19 cellular contexts compared by ENCODE assay signal in the genomic region with DNA sequence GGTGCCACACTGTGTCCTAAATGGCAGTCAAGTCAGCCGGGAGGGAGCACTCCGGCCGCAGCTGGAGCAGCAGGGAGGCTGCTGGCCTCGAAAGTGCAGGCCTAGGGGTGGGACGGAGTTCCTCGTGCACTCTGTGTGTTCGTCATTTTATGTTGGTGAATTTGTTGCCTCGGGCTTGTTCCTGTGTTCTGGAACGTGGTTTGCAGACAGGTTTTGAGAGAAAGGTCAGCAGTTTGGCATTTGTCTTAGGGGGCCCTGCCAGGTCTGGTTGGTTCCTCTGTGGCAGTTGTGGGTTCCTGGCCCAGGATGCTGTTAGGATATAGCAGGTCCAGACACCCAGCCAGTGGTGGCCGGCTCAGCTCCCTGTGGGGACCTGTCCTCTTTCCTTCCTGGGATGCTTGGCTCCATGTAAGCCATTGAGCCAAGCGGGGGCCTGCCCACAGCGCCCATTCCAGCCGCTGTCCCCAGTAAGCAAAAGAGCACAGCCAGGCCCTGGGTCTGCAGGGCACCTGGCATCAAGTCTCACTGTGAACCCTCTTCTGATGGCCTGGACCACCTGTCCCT.
"Had no signal": no experiment of that assay in that cellular context is flagged by ENCODE, and none has a peak within 500 bp of the region (broad histone marks: within the 10 kb centered on the region; RNA-seq: fewer than 3 reads in every experiment).

No MANE protein-coding gene starts in this region.

- H3K9me3 ChIP-seq: pancreas, suprapubic skin had no signal

- H3K9ac ChIP-seq: neural progenitor cell had no signal

- H3K27me3 ChIP-seq: brain microvascular endothelial cell, neural progenitor cell, pancreas, suprapubic skin had no signal

- DNase-seq: activated CD4-positive, alpha-beta T cell treated with anti-CD3 and anti-CD28 coated beads, Interleukin-2, amount 50 U/mL, for 4 hours; activated CD4-positive, CD25-positive, alpha-beta regulatory T cell treated with anti-CD3 and anti-CD28 coated beads, Interleukin-2, amount 50 U/mL, for 72 hours; activated CD8-positive, alpha-beta memory T cell treated with anti-CD3 and anti-CD28 coated beads, Interleukin-2, amount 10 ng/mL, durations not matched to agents 7 days and 5 days; activated gamma-delta T cell; activated naive CD8-positive, alpha-beta T cell treated with anti-CD3 and anti-CD28 coated beads, Interleukin-2, amount 10 ng/mL, durations not matched to agents 7 days and 5 days; activated T-cell treated with anti-CD3 and anti-CD28 coated beads, Interleukin-2, amount 50 U/mL, for 48 hours; anterior cingulate cortex; brain microvascular endothelial cell; effector CD8-positive, alpha-beta T cell; foreskin fibroblast; head of caudate nucleus; immature natural killer cell; retina; stimulated activated CD4-positive, alpha-beta T cell treated with anti-CD3 and anti-CD28 coated beads, Interleukin-4, amount 100 ng/mL, for 1 hour; stimulated activated naive CD4-positive, alpha-beta T cell treated with Interleukin-2 at 50 U/mL for 16 hours; T-helper 1 cell had no signal

- H3K27ac ChIP-seq: brain microvascular endothelial cell, neural progenitor cell, pancreas, suprapubic skin had no signal

- H2AFZ ChIP-seq: neural progenitor cell had no signal

- H3K36me3 ChIP-seq: neural progenitor cell had no signal

- ATAC-seq: activated CD8-positive, alpha-beta memory T cell treated with anti-CD3 and anti-CD28 coated beads, Interleukin-2, amount 10 ng/mL, durations not matched to agents 7 days and 5 days had no signal

- H3K4me3 ChIP-seq: neural progenitor cell, pancreas, suprapubic skin had no signal

- FAIRE-seq: pancreas had no signal

- H3K4me2 ChIP-seq: neural progenitor cell had no signal

- H3K4me1 ChIP-seq: neural progenitor cell, pancreas, suprapubic skin had no signal
